8 cellular contexts compared by ENCODE assay signal in the genomic region with DNA sequence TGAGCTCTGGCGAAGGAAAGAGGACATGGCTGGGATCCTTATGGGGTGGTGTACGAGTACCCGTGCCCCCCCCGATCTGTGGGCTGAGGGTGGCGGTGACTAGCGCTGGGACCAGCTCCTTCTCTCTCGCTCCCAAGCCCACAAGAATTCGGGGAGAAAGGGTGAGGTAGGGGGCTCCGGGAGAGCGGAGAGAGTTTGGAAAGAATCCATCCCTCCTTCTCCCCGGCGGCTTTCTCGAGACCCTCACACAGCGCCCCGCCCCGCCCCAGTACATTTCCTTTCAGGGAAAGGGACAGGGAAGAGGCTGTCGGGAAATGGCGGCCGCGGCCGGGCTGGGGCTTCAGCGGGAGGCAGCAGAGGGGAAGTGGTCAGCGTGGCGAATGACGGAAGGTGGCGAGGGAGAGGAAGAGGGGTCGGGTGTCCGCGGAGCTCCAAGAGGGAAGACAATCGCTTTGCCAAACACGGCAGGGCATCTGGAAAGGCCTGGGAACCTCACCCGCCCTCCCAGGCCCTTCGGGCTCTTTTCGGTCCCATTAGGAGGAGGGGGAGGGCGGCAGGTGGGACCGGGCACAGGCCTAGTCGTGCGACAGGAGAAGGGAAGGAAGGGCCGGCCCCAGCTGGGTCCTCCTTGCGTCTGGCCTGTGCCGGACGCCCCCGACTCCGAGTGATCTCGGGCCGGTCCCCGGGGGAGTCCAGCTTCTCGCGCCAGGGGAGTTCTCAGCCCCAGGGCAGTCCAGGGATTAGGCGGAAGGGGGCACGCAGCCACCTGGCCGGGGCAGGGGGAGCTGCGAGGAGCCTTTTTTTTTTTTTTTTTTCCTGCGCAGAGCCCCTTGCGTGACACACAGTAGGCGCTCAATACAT. TPM values are rescaled to one million over a fixed set of nuclear protein-coding genes. Genes with fewer than 3 reads are reported as not detected.
DNase-seq lines count a peak whose midpoint lies in the region; ATAC-seq, FAIRE-seq and TF ChIP-seq lines count a peak whose summit lies in the region.

No MANE protein-coding gene starts in this region.

- no peak for FAIRE-seq in HepG2 (lab: Jason Lieb, UNC)

- H3K4me1 ChIP-seq in liver (ENCODE audit: control insufficient read depth in 4 of 4, insufficient read depth in 4 of 4, low read length in 3 of 4) = peaks cover 0 to 2% (median 0%) of the 10 kb centered on the region in 4 donors
- no peaks in the 10 kb centered on the region for H3K4me1 ChIP-seq in HepG2 (ENCODE audit: insufficient read depth, low read length)
- peaks cover 9% of the 10 kb centered on the region for H3K4me1 ChIP-seq in smooth muscle cell (ENCODE audit: low read depth)

- no peaks in the 10 kb centered on the region for H3K9me3 ChIP-seq in liver (ENCODE audit: control insufficient read depth in 4 of 4, low read length in 3 of 4)
- H3K9me3 ChIP-seq in HepG2 (ENCODE audit: low read length) = no peaks in the 10 kb centered on the region
- peaks cover 3% of the 10 kb centered on the region for H3K9me3 ChIP-seq in smooth muscle cell (replicated peaks; ENCODE audit: low read depth)

- no TSS peak for BruUV-seq in HepG2 (replicated peaks; lab: Mats Ljungman, UMichigan)

- H3K9ac ChIP-seq in liver (ENCODE audit: low read depth in 1 of 2, low read length in 2 of 2) (peak overlapping the region; percentile 75 to 86), HepG2 (ENCODE audit: insufficient read depth, low read depth, low read length) (no peak overlapping the region), smooth muscle cell (ENCODE audit: low read depth) (peak overlapping the region; percentile 91)

- H3K36me3 ChIP-seq in liver (ENCODE audit: control insufficient read depth in 4 of 4, insufficient read depth in 3 of 4, low read depth in 1 of 4, low read length in 3 of 4) (no peaks in the 10 kb centered on the region), HepG2 (replicated peaks in 1 of 2; ENCODE audit: control insufficient read depth in 1 of 2, insufficient read depth in 2 of 2, low read length in 2 of 2) (no peaks in the 10 kb centered on the region), smooth muscle cell (ENCODE audit: low read depth) (no peaks in the 10 kb centered on the region)

- no peak for ATAC-seq in HepG2
- peak; percentile 41 for ATAC-seq in HG03280 (IDR thresholded peaks at IDR 0.05; ENCODE audit: unreplicated experiment)

- no peak for TF ChIP-seq POLR2A in HepG2 (IDR thresholded peaks at IDR 0.05; ENCODE audit: insufficient read depth in 1 of 2, low read depth in 2 of 2, low read length in 2 of 2)

- no peak for TF ChIP-seq EP300 in HepG2 (IDR thresholded peaks at IDR 0.05; ENCODE audit: low read depth in 2 of 2, low read length in 2 of 2)
- no peak for TF ChIP-seq EP300 in HepG2 (CRISPR knock-in tag; IDR thresholded peaks at IDR 0.05; ENCODE audit: borderline replicate concordance)

- in situ Hi-C loops in HepG2 (cut with HindIII; ENCODE audit: extremely low pct_ligation_motif_present, low pct_unique_long_range_greater_than_20kb) = no loop called here

- H4K20me1 ChIP-seq in HepG2 (ENCODE audit: insufficient read depth, low read length) (no peaks in the 10 kb centered on the region), smooth muscle cell (ENCODE audit: low read depth) (no peaks in the 10 kb centered on the region)

- TF ChIP-seq CTCF in liver (IDR thresholded peaks at IDR 0.05; ENCODE audit: low read depth, low read length, missing input control) (no peak), HepG2 (CRISPR knock-in tag; IDR thresholded peaks at IDR 0.05) (no peak), smooth muscle cell (IDR thresholded peaks at IDR 0.05; ENCODE audit: borderline replicate concordance, insufficient read depth, poor library complexity, severe bottlenecking) (no peak)

- H3F3A ChIP-seq in smooth muscle cell (ENCODE audit: low read depth) = no peaks in the 10 kb centered on the region

- no peak for DNase-seq in HepG2 (ENCODE audit: low spot score)
- peak in 3 of 5 experiments; percentile 13 to 38 (median 16) for DNase-seq in T-helper 2 cell
- DNase-seq in central memory CD4-positive, alpha-beta T cell = peak; percentile 17
- DNase-seq in inferior parietal cortex (ENCODE audit: extremely low spot score) = peak; percentile 20
- DNase-seq in smooth muscle cell (lab: John Stamatoyannopoulos, UW; ENCODE audit: unreplicated experiment) = peak; percentile 6
- DNase-seq in NCI-H1930 (lab: John Stamatoyannopoulos, UW) = no peak

- H3K79me2 ChIP-seq in HepG2 (ENCODE audit: insufficient read depth, low read length) (no peaks in the 10 kb centered on the region), smooth muscle cell (ENCODE audit: low read depth) (no peaks in the 10 kb centered on the region)

- H3K27ac ChIP-seq in liver (ENCODE audit: low read depth in 1 of 2, low read length in 2 of 2) (peak overlapping the region; percentile 82 to 92), HepG2 (ENCODE audit: extremely low read length, insufficient read depth, low read length) (no peak overlapping the region), smooth muscle cell (ENCODE audit: low read depth) (peak overlapping the region; percentile 84)

- intact Hi-C loops in HepG2 (cut with micrococcal nuclease; ENCODE audit: unreplicated experiment) = no loop called here

- POLR2A ChIA-PET in HepG2 (lab: Yijun Ruan, JAX) = no interaction called here

- CTCF ChIA-PET in HepG2 (lab: Yijun Ruan, JAX; ENCODE audit: low intra/inter-chr PET ratio, low total read pairs) = no interaction called here

- H3K4me3 ChIP-seq in liver (ENCODE audit: low read depth in 1 of 3, low read length in 3 of 3) = peak overlapping the region; percentile 49 to 76 (median 66)
- no peak overlapping the region for H3K4me3 ChIP-seq in HepG2 (replicated peaks in 1 of 3; ENCODE audit: insufficient read depth in 1 of 3, low read depth in 2 of 3, low read length in 3 of 3)
- H3K4me3 ChIP-seq in smooth muscle cell = peak overlapping the region; percentile 59

- H3K27me3 ChIP-seq in liver (ENCODE audit: control insufficient read depth in 4 of 4, insufficient read depth in 4 of 4, low read length in 3 of 4) = no peaks in the 10 kb centered on the region
- H3K27me3 ChIP-seq in HepG2 (ENCODE audit: control insufficient read depth in 1 of 2, insufficient read depth in 2 of 2, low read length in 2 of 2) = no peaks in the 10 kb centered on the region; a peak in 1 of 5 replicates
- no peaks in the 10 kb centered on the region for H3K27me3 ChIP-seq in smooth muscle cell (ENCODE audit: low read depth)

- H2AFZ ChIP-seq in HepG2 (ENCODE audit: low read length) = no peak overlapping the region
- H2AFZ ChIP-seq in smooth muscle cell (ENCODE audit: low read depth) = peak overlapping the region; percentile 28

- TF ChIP-seq RAD21 in liver (IDR thresholded peaks at IDR 0.05) = no peak
- TF ChIP-seq RAD21 in HepG2 (CRISPR knock-in tag; IDR thresholded peaks at IDR 0.05) = no peak

- 1% methylated on average over 56 of the region's 56 CpGs for WGBS in liver
- 60% methylated on average over 27 of the region's 56 CpGs for WGBS in HepG2 (ENCODE audit: low lambda C conversion rate)
- WGBS in smooth muscle cell (ENCODE audit: low lambda C conversion rate) = 43% methylated on average over 54 of the region's 56 CpGs

- H3K4me2 ChIP-seq in HepG2 (ENCODE audit: low read depth, low read length) (no peak overlapping the region), smooth muscle cell (peak overlapping the region; percentile 84)

RNA-seq across cellular contexts. Expression of gene HNRNPH2, which starts 10.2 kb away (rescaled TPM):
- total RNA-seq in liver = 10 to 100 TPM; 31.5 to 36.2 TPM
- 10 to 100 TPM; 33.3 to 36.9 TPM for polyA plus RNA-seq in liver
- total RNA-seq in HepG2 (2016; rRNA removed; fragmentation: Illumina TruSeq; extraction: Trizol) = 56.9 and 80.1 TPM in 2 replicates
- total RNA-seq in HepG2 (2016; cell fraction: cytosol; rRNA removed; fragmentation: Illumina TruSeq; extraction: Trizol; ENCODE audit: low read depth) = 3.0 and 3.8 TPM in 2 replicates
- 56.7 and 80.8 TPM in 2 replicates for total RNA-seq in HepG2 (2016; cell fraction: insoluble cytoplasmic fraction; rRNA removed; fragmentation: Illumina TruSeq; extraction: Trizol)
- total RNA-seq in HepG2 (2016; cell fraction: membrane; rRNA removed; fragmentation: Illumina TruSeq; extraction: Trizol) = 8.9 and 11.3 TPM in 2 replicates
- 24.4 and 25.9 TPM in 2 replicates for total RNA-seq in HepG2 (2016; cell fraction: nucleus; rRNA removed; fragmentation: Illumina TruSeq; extraction: Trizol)
- polyA plus RNA-seq in HepG2 (2011; rRNA removed) = 19.8 and 23.8 TPM in 2 replicates
- polyA plus RNA-seq in HepG2 (2011; cell fraction: cytosol; rRNA removed) = 10.8 and 18.5 TPM in 2 replicates
- polyA plus RNA-seq in HepG2 (2011; cell fraction: nucleus; rRNA removed) = 2.8 and 6.0 TPM in 2 replicates
- polyA plus RNA-seq in HepG2 (2012) = 37.5 and 38.7 TPM in 2 replicates
- 2.6 and 3.2 TPM in 2 replicates for polyA plus RNA-seq in HepG2 (2016; cell fraction: cytosol; fragmentation: Illumina TruSeq; extraction: Trizol; ENCODE audit: low read depth)
- polyA plus RNA-seq in HepG2 (2016; cell fraction: insoluble cytoplasmic fraction; fragmentation: Illumina TruSeq; extraction: Trizol; ENCODE audit: low read depth) = 87.9 and 95.7 TPM in 2 replicates
- 9.3 and 9.8 TPM in 2 replicates for polyA plus RNA-seq in HepG2 (2016; cell fraction: membrane; fragmentation: Illumina TruSeq; extraction: Trizol; ENCODE audit: low read depth)
- polyA plus RNA-seq in HepG2 (2016; cell fraction: nucleus; fragmentation: Illumina TruSeq; extraction: Trizol; ENCODE audit: insufficient read depth, low read depth) = 36.4 and 38.0 TPM in 2 replicates
- 7.4 and 22.0 TPM in 2 replicates for polyA minus RNA-seq in HepG2 (2011; rRNA and poly(A)+ RNA removed; ENCODE audit: low replicate concordance)
- 12.0 and 13.7 TPM in 2 replicates for polyA minus RNA-seq in HepG2 (2011; cell fraction: cytosol; rRNA and poly(A)+ RNA removed)
- 8.5 and 10.1 TPM in 2 replicates for polyA minus RNA-seq in HepG2 (2011; cell fraction: nucleus; rRNA and poly(A)+ RNA removed)
- 56.4 and 64.4 TPM in 2 replicates for total RNA-seq in smooth muscle cell
- polyA plus RNA-seq in smooth muscle cell = 79.9 and 88.3 TPM in 2 replicates

RNA-seq across cellular contexts. Expression of gene GLA, which starts 10.5 kb away (rescaled TPM):
- total RNA-seq in liver (10 to 100 TPM; 11.8 to 16.3 TPM), HepG2 (2016; rRNA removed; fragmentation: Illumina TruSeq; extraction: Trizol) (33.3 and 59.3 TPM in 2 replicates), smooth muscle cell (41.2 and 54.0 TPM in 2 replicates)
- polyA plus RNA-seq in liver (10 to 100 TPM in 1 of 2 donors, 1 to 10 TPM in 1; 9.5 to 14.5 TPM), HepG2 (2011; rRNA removed) (27.0 and 31.4 TPM in 2 replicates), smooth muscle cell (43.2 and 46.9 TPM in 2 replicates)
- 9.1 and 9.3 TPM in 2 replicates for total RNA-seq in HepG2 (2016; cell fraction: cytosol; rRNA removed; fragmentation: Illumina TruSeq; extraction: Trizol; ENCODE audit: low read depth)
- 33.2 and 57.0 TPM in 2 replicates for total RNA-seq in HepG2 (2016; cell fraction: insoluble cytoplasmic fraction; rRNA removed; fragmentation: Illumina TruSeq; extraction: Trizol)
- total RNA-seq in HepG2 (2016; cell fraction: membrane; rRNA removed; fragmentation: Illumina TruSeq; extraction: Trizol) = 13.0 and 15.3 TPM in 2 replicates
- 55.2 and 67.1 TPM in 2 replicates for total RNA-seq in HepG2 (2016; cell fraction: nucleus; rRNA removed; fragmentation: Illumina TruSeq; extraction: Trizol)
- polyA plus RNA-seq in HepG2 (2011; cell fraction: cytosol; rRNA removed) = 15.0 and 16.0 TPM in 2 replicates
- 28.5 and 38.2 TPM in 2 replicates for polyA plus RNA-seq in HepG2 (2011; cell fraction: nucleus; rRNA removed)
- 19.5 and 19.7 TPM in 2 replicates for polyA plus RNA-seq in HepG2 (2012)
- polyA plus RNA-seq in HepG2 (2016; cell fraction: cytosol; fragmentation: Illumina TruSeq; extraction: Trizol; ENCODE audit: low read depth) = 8.1 and 8.2 TPM in 2 replicates
- 26.3 and 34.0 TPM in 2 replicates for polyA plus RNA-seq in HepG2 (2016; cell fraction: insoluble cytoplasmic fraction; fragmentation: Illumina TruSeq; extraction: Trizol; ENCODE audit: low read depth)
- 8.0 and 10.5 TPM in 2 replicates for polyA plus RNA-seq in HepG2 (2016; cell fraction: membrane; fragmentation: Illumina TruSeq; extraction: Trizol; ENCODE audit: low read depth)
- 108 and 116 TPM in 2 replicates for polyA plus RNA-seq in HepG2 (2016; cell fraction: nucleus; fragmentation: Illumina TruSeq; extraction: Trizol; ENCODE audit: insufficient read depth, low read depth)
- 9.4 and 59.3 TPM in 2 replicates for polyA minus RNA-seq in HepG2 (2011; rRNA and poly(A)+ RNA removed; ENCODE audit: low replicate concordance)
- 3.4 and 6.9 TPM in 2 replicates for polyA minus RNA-seq in HepG2 (2011; cell fraction: cytosol; rRNA and poly(A)+ RNA removed)
- polyA minus RNA-seq in HepG2 (2011; cell fraction: nucleus; rRNA and poly(A)+ RNA removed) = 12.1 and 12.5 TPM in 2 replicates

RNA-seq across cellular contexts. Expression of gene RPL36A, which starts 27.4 kb away (rescaled TPM):
- 100 to 1,000 TPM; 301 to 519 TPM for total RNA-seq in liver
- 100 to 1,000 TPM; 123 to 458 TPM for polyA plus RNA-seq in liver
- total RNA-seq in HepG2 (2016; rRNA removed; fragmentation: Illumina TruSeq; extraction: Trizol) = 1,152 and 1,356 TPM in 2 replicates
- 1,558 and 1,711 TPM in 2 replicates for total RNA-seq in HepG2 (2016; cell fraction: cytosol; rRNA removed; fragmentation: Illumina TruSeq; extraction: Trizol; ENCODE audit: low read depth)
- total RNA-seq in HepG2 (2016; cell fraction: insoluble cytoplasmic fraction; rRNA removed; fragmentation: Illumina TruSeq; extraction: Trizol) = 1,145 and 1,463 TPM in 2 replicates
- 2,402 and 2,463 TPM in 2 replicates for total RNA-seq in HepG2 (2016; cell fraction: membrane; rRNA removed; fragmentation: Illumina TruSeq; extraction: Trizol)
- total RNA-seq in HepG2 (2016; cell fraction: nucleus; rRNA removed; fragmentation: Illumina TruSeq; extraction: Trizol) = 377 and 446 TPM in 2 replicates
- 1,716 and 1,794 TPM in 2 replicates for polyA plus RNA-seq in HepG2 (2011; rRNA removed)
- 347 and 1,257 TPM in 2 replicates for polyA plus RNA-seq in HepG2 (2011; cell fraction: cytosol; rRNA removed)
- 344 and 453 TPM in 2 replicates for polyA plus RNA-seq in HepG2 (2011; cell fraction: nucleus; rRNA removed)
- polyA plus RNA-seq in HepG2 (2012) = 1,782 and 2,753 TPM in 2 replicates
- polyA plus RNA-seq in HepG2 (2016; cell fraction: cytosol; fragmentation: Illumina TruSeq; extraction: Trizol; ENCODE audit: low read depth) = 2,303 and 2,310 TPM in 2 replicates
- polyA plus RNA-seq in HepG2 (2016; cell fraction: insoluble cytoplasmic fraction; fragmentation: Illumina TruSeq; extraction: Trizol; ENCODE audit: low read depth) = 1,609 and 1,776 TPM in 2 replicates
- 2,746 and 2,816 TPM in 2 replicates for polyA plus RNA-seq in HepG2 (2016; cell fraction: membrane; fragmentation: Illumina TruSeq; extraction: Trizol; ENCODE audit: low read depth)
- polyA plus RNA-seq in HepG2 (2016; cell fraction: nucleus; fragmentation: Illumina TruSeq; extraction: Trizol; ENCODE audit: insufficient read depth, low read depth) = 795 and 884 TPM in 2 replicates
- 21.0 and 236 TPM in 2 replicates for polyA minus RNA-seq in HepG2 (2011; rRNA and poly(A)+ RNA removed; ENCODE audit: low replicate concordance)
- polyA minus RNA-seq in HepG2 (2011; cell fraction: cytosol; rRNA and poly(A)+ RNA removed) = 71.0 and 83.5 TPM in 2 replicates
- 113 and 173 TPM in 2 replicates for polyA minus RNA-seq in HepG2 (2011; cell fraction: nucleus; rRNA and poly(A)+ RNA removed)
- 2,676 and 3,414 TPM in 2 replicates for total RNA-seq in smooth muscle cell
- polyA plus RNA-seq in smooth muscle cell = 301 and 319 TPM in 2 replicates

RNA-seq across cellular contexts. Expression of gene BTK, which starts 32.2 kb away (rescaled TPM):
- total RNA-seq in liver = 10 to 100 TPM in 1 of 2 donors, 1 to 10 TPM in 1; 2.9 to 22.6 TPM
- polyA plus RNA-seq in liver = 1 to 10 TPM in 1 of 2 donors, under 1 TPM in 1; 0.99 to 1.7 TPM
- total RNA-seq in HepG2 (2016; rRNA removed; fragmentation: Illumina TruSeq; extraction: Trizol) = not detected in 2 replicates
- total RNA-seq in HepG2 (2016; cell fraction: cytosol; rRNA removed; fragmentation: Illumina TruSeq; extraction: Trizol; ENCODE audit: low read depth) = not detected in 2 replicates
- total RNA-seq in HepG2 (2016; cell fraction: insoluble cytoplasmic fraction; rRNA removed; fragmentation: Illumina TruSeq; extraction: Trizol) = not detected in 2 replicates
- not detected in 2 replicates for total RNA-seq in HepG2 (2016; cell fraction: membrane; rRNA removed; fragmentation: Illumina TruSeq; extraction: Trizol)
- total RNA-seq in HepG2 (2016; cell fraction: nucleus; rRNA removed; fragmentation: Illumina TruSeq; extraction: Trizol) = not detected in 2 replicates
- not detected in 2 replicates for polyA plus RNA-seq in HepG2 (2011; rRNA removed)
- not detected in 2 replicates for polyA plus RNA-seq in HepG2 (2011; cell fraction: cytosol; rRNA removed)
- not detected in 2 replicates for polyA plus RNA-seq in HepG2 (2011; cell fraction: nucleus; rRNA removed)
- polyA plus RNA-seq in HepG2 (2012) = not detected in 2 replicates
- not detected in 2 replicates for polyA plus RNA-seq in HepG2 (2016; cell fraction: cytosol; fragmentation: Illumina TruSeq; extraction: Trizol; ENCODE audit: low read depth)
- not detected in 2 replicates for polyA plus RNA-seq in HepG2 (2016; cell fraction: insoluble cytoplasmic fraction; fragmentation: Illumina TruSeq; extraction: Trizol; ENCODE audit: low read depth)
- polyA plus RNA-seq in HepG2 (2016; cell fraction: membrane; fragmentation: Illumina TruSeq; extraction: Trizol; ENCODE audit: low read depth) = not detected in 2 replicates
- polyA plus RNA-seq in HepG2 (2016; cell fraction: nucleus; fragmentation: Illumina TruSeq; extraction: Trizol; ENCODE audit: insufficient read depth, low read depth) = not detected in 2 replicates
- 0.16 TPM in 1 of 2 replicates, not detected in the other for polyA minus RNA-seq in HepG2 (2011; rRNA and poly(A)+ RNA removed; ENCODE audit: low replicate concordance)
- not detected in 2 replicates for polyA minus RNA-seq in HepG2 (2011; cell fraction: cytosol; rRNA and poly(A)+ RNA removed)
- not detected in 2 replicates for polyA minus RNA-seq in HepG2 (2011; cell fraction: nucleus; rRNA and poly(A)+ RNA removed)
- total RNA-seq in smooth muscle cell = not detected in 2 replicates
- 0.72 TPM in 1 of 2 replicates, not detected in the other for polyA plus RNA-seq in smooth muscle cell

Comparison
In these comparisons a context has a peak if more than half of its experiments do, and no peak if none do; other contexts are left out.
1. H3K4me3 ChIP-seq: peak in liver (3 of 3) and smooth muscle cell (single experiment); none in HepG2 (0 of 3).
2. DNase-seq: peak in T-helper 2 cell (3 of 5), central memory CD4-positive, alpha-beta T cell (single experiment), inferior parietal cortex (single experiment) and smooth muscle cell (single experiment); none in HepG2 (single experiment) and NCI-H1930 (0 of 2).